Comparison of ENCODE assay signal across 8 cellular contexts in the genomic region with DNA sequence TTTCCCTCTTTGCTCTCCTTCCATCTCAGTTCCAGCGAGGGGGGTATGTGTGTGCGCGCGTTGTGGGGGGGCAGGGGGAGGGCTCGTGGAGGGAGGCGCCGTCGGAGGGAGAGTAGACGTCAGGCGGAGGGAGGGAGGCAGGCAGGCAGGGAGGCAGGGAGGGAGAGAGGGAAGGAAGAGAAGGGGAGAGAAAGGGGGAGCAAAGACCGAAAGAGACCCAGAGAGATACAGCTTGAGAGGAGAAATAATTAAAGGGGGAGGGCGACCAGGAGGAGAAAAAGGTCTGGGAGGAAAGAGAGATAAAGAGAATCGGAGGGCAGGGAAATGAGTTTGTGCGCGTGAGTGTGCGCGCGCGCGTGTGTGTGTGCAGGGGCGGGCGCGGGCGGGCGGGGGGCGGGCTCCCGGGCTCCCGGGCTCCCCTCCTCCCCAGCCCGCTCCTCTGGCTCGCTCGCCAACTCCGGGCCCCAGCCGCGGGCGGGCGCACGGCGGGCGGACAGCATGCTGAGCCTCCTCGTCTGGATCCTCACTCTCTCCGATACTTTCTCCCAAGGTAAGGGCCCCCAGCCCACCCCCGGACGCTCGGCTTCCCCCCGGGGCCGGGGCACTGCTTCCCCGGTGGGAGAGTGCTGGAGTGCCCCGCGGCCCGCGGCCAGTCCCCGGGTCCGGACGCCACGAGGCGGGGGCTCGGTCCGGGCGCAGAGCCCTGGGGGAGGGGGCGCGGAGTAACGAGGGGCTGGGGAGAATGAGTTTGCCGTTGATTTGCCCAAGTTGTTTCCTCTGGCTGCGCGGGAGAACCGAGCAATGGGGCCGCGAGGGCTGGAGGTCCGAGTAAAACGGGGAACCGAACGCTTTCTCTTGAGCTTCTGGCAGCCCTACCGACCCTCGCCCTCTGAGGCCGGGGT. TPM values are rescaled to one million over a fixed set of nuclear protein-coding genes. Genes with fewer than 3 reads are reported as not detected.
DNase-seq lines count a peak whose midpoint lies in the region; ATAC-seq and TF ChIP-seq lines count a peak whose summit lies in the region.

TSS of gene KIRREL1 (plus strand) at position 467 of the 902 bp plus-strand sequence. CDS start at position 499, 32 bp downstream.

- no peaks in the 10 kb centered on the region for H4K20me1 ChIP-seq in GM23248 (ENCODE audit: insufficient read depth)

- in situ Hi-C loops in GM23248 (cut with MboI) = no loop called here

- peak within 1 kb of the TSS; percentile 92 for H3K4me2 ChIP-seq in GM23248 (ENCODE audit: unreplicated experiment)

- TF ChIP-seq EP300 in stomach (IDR thresholded peaks at IDR 0.05) = no peak

- ATAC-seq in left colon = peak; percentile 72
- no peak for ATAC-seq in HG02642 (IDR thresholded peaks at IDR 0.05; ENCODE audit: poor library complexity, unreplicated experiment)

- DNase-seq in GM23248 (peak; percentile 80), NCI-H526 treated with DMSO at 0.1 percent for 48 hours (lab: John Stamatoyannopoulos, UW) (peak; percentile 71), coronary artery (ENCODE audit: low spot score) (peak; percentile 90), left colon (peak; percentile 53 to 64), stomach (peak; percentile 30), NCI-H1930 (lab: John Stamatoyannopoulos, UW) (no peak), activated gamma-delta T cell treated with Interleukin-2 at 50 U/mL for 16 hours (no peak)

- peaks cover 17% of the 10 kb centered on the region; the same call in 1 of the 2 replicates for H3F3A ChIP-seq in GM23248 (ENCODE audit: insufficient read depth)

- intact Hi-C loops in left colon (cut with DNase I, micrococcal nuclease) = loop anchor here in 1 of 2 donors (5.0 to 10.0 kb wide), 2 partner anchors 44 to 91 kb away; no protein-coding TSS in a partner anchor
- intact Hi-C loops in stomach (cut with DNase I; ENCODE audit: low total_unique reads) = loop anchor here (10.0 kb wide), 1 partner anchor 121 kb away; no protein-coding TSS in a partner anchor

- no peak for TF ChIP-seq POLR2A in stomach (IDR thresholded peaks at IDR 0.05)

- H3K4me3 ChIP-seq in GM23248 (peak within 1 kb of the TSS; percentile 97), coronary artery (peak within 1 kb of the TSS; percentile 96), stomach (peak within 1 kb of the TSS; percentile 58 to 80 (median 74))

- H3K27ac ChIP-seq in GM23248 (peak within 1 kb of the TSS; percentile 72), coronary artery (peak within 1 kb of the TSS; percentile 94 to 98), stomach (peak within 1 kb of the TSS; percentile 72 to 93 (median 89))

- peak within 1 kb of the TSS; percentile 92 for H3K9ac ChIP-seq in GM23248

- WGBS in GM23248 (ENCODE audit: low coverage in 1 of 2, low lambda C conversion rate in 2 of 2, missing lambda C conversion rate in 2 of 2), 2 experiments = 0 to 1% methylated on average over 13 to 74 of the region's 75 CpGs
- 1 to 2% (median 1%) methylated on average over 50 to 75 of the region's 75 CpGs for WGBS in stomach, 5 donors

- H3K79me2 ChIP-seq in GM23248 (ENCODE audit: insufficient read depth) = peaks cover 54% of the 10 kb centered on the region

- TF ChIP-seq CTCF in coronary artery (IDR thresholded peaks at IDR 0.05) = no peak
- no peak for TF ChIP-seq CTCF in stomach (IDR thresholded peaks at IDR 0.05)

- H3K4me1 ChIP-seq in GM23248 (ENCODE audit: insufficient read depth) (peaks cover 31% of the 10 kb centered on the region), stomach (peaks cover 11 to 49% (median 25%) of the 10 kb centered on the region in 4 donors)

- H3K9me2 ChIP-seq in GM23248 (ENCODE audit: insufficient read depth) = no peaks in the 10 kb centered on the region

- H3K9me3 ChIP-seq in GM23248 (ENCODE audit: low read depth) (no peaks in the 10 kb centered on the region), stomach (no peaks in the 10 kb centered on the region)

- no peaks in the 10 kb centered on the region for H3K36me3 ChIP-seq in GM23248 (ENCODE audit: low read depth)
- H3K36me3 ChIP-seq in stomach = no peaks in the 10 kb centered on the region

- H2AFZ ChIP-seq in GM23248 = peak within 1 kb of the TSS; percentile 81

- H3K27me3 ChIP-seq in GM23248 (replicated peaks; ENCODE audit: insufficient read depth) (no peaks in the 10 kb centered on the region), stomach (peaks cover 0 to 52% (median 22%) of the 10 kb centered on the region in 3 donors)

RNA-seq across cellular contexts. Expression of gene KIRREL1, which starts in this region (rescaled TPM):
- total RNA-seq in GM23248 (2014; rRNA removed; shearing (Covaris generic)) = 108 and 110 TPM in 2 replicates
- polyA plus RNA-seq in GM23248 (2016; fragmentation: Nextera tagmentation; extraction: Ambion mirVana) (33.3 and 33.7 TPM in 2 replicates), stomach (1 to 10 TPM; 2.8 to 4.3 (median 4.0) TPM)
- total RNA-seq in left colon (1 to 10 TPM; 5.6 to 9.2 TPM), stomach (10 to 100 TPM in 3 of 5 donors, 1 to 10 TPM in 2; 3.2 to 27.9 (median 10.7) TPM)

Comparison
In these comparisons a context has a peak if more than half of its experiments do, and no peak if none do; other contexts are left out.
1. DNase-seq: peak in GM23248 (single experiment), NCI-H526 treated with DMSO at 0.1 percent for 48 hours (single experiment), coronary artery (single experiment), left colon (2 of 2) and stomach (single experiment); none in NCI-H1930 (0 of 2) and activated gamma-delta T cell treated with Interleukin-2 at 50 U/mL for 16 hours (single experiment).
2. Peak in every context shown above with its lines, with median percentiles within 50 percentile points of each other: H3K27ac ChIP-seq and H3K4me3 ChIP-seq.